In genomic region chr1:160978510-160978927, GRCh38 we compare ENCODE assay signal across 28 cellular contexts. TPM values are rescaled to one million over a fixed set of nuclear protein-coding genes. Genes with fewer than 3 reads are reported as not detected.
A peak's percentile ranks its signal among the peaks of the same experiment; 100 is the strongest.
DNase-seq lines count a peak whose midpoint lies in the region; FAIRE-seq and TF ChIP-seq lines count a peak whose summit lies in the region.
"Had no signal": no experiment of that assay in that cellular context is flagged by ENCODE, and none has a peak within 500 bp of the region (broad histone marks: within the 10 kb centered on the region; RNA-seq: fewer than 3 reads in every experiment).

No MANE protein-coding gene starts in this region.

- H3K4me3 ChIP-seq in colonic mucosa (no peak overlapping the region), small intestine (ENCODE audit: low read depth in 1 of 2, low read length in 2 of 2) (no peak overlapping the region)
- H3K4me3 ChIP-seq: esophagus squamous epithelium had no signal

- H3K27me3 ChIP-seq in colonic mucosa (peaks cover 3% of the 10 kb centered on the region), small intestine (ENCODE audit: control insufficient read depth in 2 of 2, insufficient read depth in 2 of 2, low read length in 2 of 2) (peaks cover 4 to 5% of the 10 kb centered on the region in 2 donors)

- DNase-seq in NCI-H2227 (lab: John Stamatoyannopoulos, UW; ENCODE audit: unreplicated experiment) (peak; percentile 14), NCI-H2227 treated with DMSO at 0.1 percent for 48 hours (lab: John Stamatoyannopoulos, UW) (no peak), NCI-H2196 (lab: John Stamatoyannopoulos, UW; ENCODE audit: unreplicated experiment) (peak; percentile 74), colonic mucosa (peak; percentile 75), small intestine (peak; percentile 55), 8988T (no peak), midbrain (lab: John Stamatoyannopoulos, UW) (no peak), D721Med (ENCODE audit: insufficient read length, low spot score) (no peak)
- DNase-seq: activated CD4-positive, alpha-beta T cell treated with anti-CD3 and anti-CD28 coated beads, Interleukin-2, amount 50 U/mL, for 48 hours; activated naive CD4-positive, alpha-beta T cell treated with Interleukin-2 at 50 U/mL for 16 hours; activated T-cell treated with anti-CD3 and anti-CD28 coated beads for 4 hours; aorta; cerebellar nuclear complex; effector memory CD4-positive, alpha-beta T cell; esophagus squamous epithelium; HFFc6; MV-4-11; Right ventricle myocardium superior; stimulated activated CD4-positive, alpha-beta T cell treated with anti-CD3 and anti-CD28 coated beads, Interleukin-12 subunit alpha, Interleukin-12 subunit beta, amount 100 ng/mL, for 4 hours; stimulated activated CD8-positive, alpha-beta memory T cell treated with anti-CD3 and anti-CD28 coated beads, Interleukin-4, amount 100 ng/mL, for 48 hours; T-helper 1 cell had no signal

- no peak overlapping the region for H3K9ac ChIP-seq in colonic mucosa (ENCODE audit: low read depth in 2 of 2, low read length in 2 of 2)

- no peaks in the 10 kb centered on the region for H3K4me1 ChIP-seq in colonic mucosa
- H3K4me1 ChIP-seq in small intestine (ENCODE audit: control insufficient read depth in 2 of 2, insufficient read depth in 1 of 2, low read depth in 1 of 2, low read length in 1 of 2) = no peaks in the 10 kb centered on the region

- intact Hi-C loops in colonic mucosa (cut with DNase I) = no loop called here

- H3K9me3 ChIP-seq in colonic mucosa (no peaks in the 10 kb centered on the region), small intestine (ENCODE audit: control insufficient read depth, low read depth) (no peaks in the 10 kb centered on the region)
- H3K9me3 ChIP-seq: esophagus squamous epithelium had no signal

- FAIRE-seq in small intestine (lab: Jason Lieb, UNC) (no peak), D721Med (lab: Jason Lieb, UNC) (no peak)

- WGBS in small intestine, 3 donors = 12 to 57% (median 30%) methylated on average over 11 of the region's 11 CpGs

- H3K27ac ChIP-seq in colonic mucosa = no peak overlapping the region
- no peak overlapping the region for H3K27ac ChIP-seq in small intestine (ENCODE audit: low read depth in 1 of 2, low read length in 1 of 2)
- H3K27ac ChIP-seq: esophagus squamous epithelium, HL-60, VCaP had no signal

- no peak for TF ChIP-seq CTCF in colonic mucosa (IDR thresholded peaks at IDR 0.05)
- no peak for TF ChIP-seq CTCF in D721Med (IDR thresholded peaks at IDR 0.05; ENCODE audit: insufficient read depth, missing control alignments)

- H3K36me3 ChIP-seq in colonic mucosa (no peaks in the 10 kb centered on the region), small intestine (ENCODE audit: control insufficient read depth in 2 of 2, insufficient read depth in 2 of 2, low read length in 2 of 2) (no peaks in the 10 kb centered on the region)
- H3K36me3 ChIP-seq: esophagus squamous epithelium had no signal

RNA-seq across cellular contexts. Expression of gene ITLN2, which starts 23.9 kb away (rescaled TPM):
- total RNA-seq in colonic mucosa = not detected
- polyA plus RNA-seq in small intestine = 100 to 1,000 TPM in 1 of 3 donors, 10 to 100 TPM in 2; 33.8 to 318 (median 90.2) TPM
- total RNA-seq: aorta, esophagus squamous epithelium, HFFc6, left lobe of liver, renal cortical epithelial cell, Right ventricle myocardium superior had no signal
- polyA plus RNA-seq: AG04450, CD14-positive monocyte, IgD-negative memory B cell had no signal

RNA-seq across cellular contexts. Expression of gene F11R, which starts 42.4 kb away (rescaled TPM):
- 100 to 1,000 TPM; 134 to 179 TPM for total RNA-seq in colonic mucosa
- 10 to 100 TPM; 30.2 to 74.6 (median 36.7) TPM for polyA plus RNA-seq in small intestine

Comparison
In these comparisons a context has a peak if more than half of its experiments do, and no peak if none do; other contexts are left out.
1. DNase-seq: peak in NCI-H2227 (single experiment), NCI-H2196 (single experiment), colonic mucosa (single experiment) and small intestine (single experiment); none in NCI-H2227 treated with DMSO at 0.1 percent for 48 hours (single experiment), 8988T (single experiment), midbrain (single experiment) and D721Med (single experiment).